ENCODE assay signal across 1 cellular context in genomic region chr10:2964632-2965296, GRCh38.
TF ChIP-seq lines count a peak whose summit lies in the region.

No MANE protein-coding gene starts in this region.

TF ChIP-seq in SK-N-SH, 30 proteins besides CTCF, POLR2A, EP300 and RAD21 (continued from another document):
- TF ChIP-seq REST (IDR thresholded peaks at IDR 0.05; ENCODE audit: low read depth, low read length) (peak; percentile 90), RXRA (IDR thresholded peaks at IDR 0.05; ENCODE audit: borderline replicate concordance, low read depth) (no peak), TAF1 (IDR thresholded peaks at IDR 0.05; ENCODE audit: borderline replicate concordance, low read depth, low read length) (no peak), JUND (IDR thresholded peaks at IDR 0.05) (no peak)
